Comparison of ENCODE assay signal across 1 cellular context in the genomic region with DNA sequence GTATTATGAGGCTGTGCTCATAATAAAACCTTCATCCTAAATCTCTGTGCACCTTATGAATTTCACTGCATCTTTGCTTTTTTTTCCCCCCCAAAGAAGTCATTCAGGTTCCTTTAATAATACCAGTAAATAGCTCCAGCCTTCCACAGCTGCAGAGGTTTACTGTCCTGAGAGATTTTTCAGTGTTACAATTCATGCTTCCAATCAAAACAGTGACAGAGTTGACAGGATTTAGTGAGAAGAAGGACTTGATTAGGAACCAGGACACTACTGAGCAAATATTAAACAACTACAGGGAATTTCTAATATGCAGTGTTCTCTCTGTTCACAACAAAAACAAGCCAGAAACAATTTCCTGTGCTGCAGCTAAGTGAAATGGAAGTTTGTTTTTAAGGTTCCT.
TF ChIP-seq lines count a peak whose summit lies in the region.

No MANE protein-coding gene starts in this region.

TF ChIP-seq in endothelial cell of umbilical vein, 7 proteins besides CTCF, POLR2A, EP300 and RAD21:
- TF ChIP-seq FOS (IDR thresholded peaks at IDR 0.05; ENCODE audit: borderline replicate concordance, insufficient read depth, low read length) (no peak), GATA2 (IDR thresholded peaks at IDR 0.05; ENCODE audit: insufficient read depth, insufficient read length, low read depth, low read length) (no peak), MYC (IDR thresholded peaks at IDR 0.05; ENCODE audit: low read depth, low read length) (no peak), JUN (IDR thresholded peaks at IDR 0.05; ENCODE audit: borderline replicate concordance, insufficient read depth, insufficient read length, low read depth) (no peak), POLR2AphosphoS5 (IDR thresholded peaks at IDR 0.05; ENCODE audit: insufficient read depth, low read depth, low read length) (no peak), EZH2 (IDR thresholded peaks at IDR 0.05; ENCODE audit: borderline replicate concordance, low read depth, low read length, severe bottlenecking) (no peak)
- TF ChIP-seq, protein P1, sequence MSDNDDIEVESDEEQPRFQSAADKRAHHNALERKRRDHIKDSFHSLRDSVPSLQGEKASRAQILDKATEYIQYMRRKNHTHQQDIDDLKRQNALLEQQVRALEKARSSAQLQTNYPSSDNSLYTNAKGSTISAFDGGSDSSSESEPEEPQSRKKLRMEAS (IDR thresholded peaks at IDR 0.05; ENCODE audit: insufficient read depth, insufficient read length): no peak
